In the genomic region with DNA sequence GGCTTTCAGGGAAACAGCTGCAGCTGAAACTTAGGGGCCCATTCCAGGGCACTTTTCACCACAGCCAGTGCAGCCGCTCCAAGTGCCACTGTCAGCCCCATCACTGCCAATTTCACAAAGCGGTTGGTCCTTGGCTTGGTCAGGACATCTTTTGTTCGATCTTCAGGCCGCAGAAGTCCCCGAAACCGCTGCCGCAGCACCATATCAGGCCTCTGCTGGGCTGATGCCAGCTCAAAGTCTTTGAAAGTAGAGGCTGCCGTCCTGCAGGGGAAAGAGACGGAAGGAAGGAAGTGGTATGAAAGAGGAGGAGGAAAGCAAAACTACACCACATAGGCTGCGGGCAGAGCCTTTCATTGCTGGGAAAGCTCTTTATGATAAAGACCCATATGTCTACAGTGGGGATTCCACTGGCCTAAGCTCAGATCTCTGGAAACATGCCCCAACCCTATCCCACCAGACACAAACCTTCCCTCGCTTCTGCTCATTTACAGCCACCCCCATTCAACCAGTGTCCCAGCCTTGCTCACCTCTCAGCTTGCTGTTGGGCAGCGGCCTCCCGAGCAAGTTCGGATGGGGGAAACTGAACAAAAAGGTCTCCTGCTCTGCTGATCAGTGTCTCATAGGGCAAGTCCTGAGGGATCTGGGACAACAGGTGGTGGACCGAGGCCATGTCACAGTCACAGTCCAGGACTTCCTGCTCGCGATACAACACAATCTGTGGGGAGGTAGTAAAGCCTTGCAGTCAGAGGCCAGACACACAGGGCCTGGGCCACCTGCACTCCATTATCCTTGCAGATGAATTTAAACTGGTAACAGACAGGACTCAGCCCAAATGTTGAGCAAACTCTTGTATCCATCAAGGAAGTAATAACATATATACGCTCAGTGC, we compare ENCODE assay signal across 8 cellular contexts. TPM values are rescaled to one million over a fixed set of nuclear protein-coding genes. Genes with fewer than 3 reads are reported as not detected.
DNase-seq lines count a peak whose midpoint lies in the region; ATAC-seq and TF ChIP-seq lines count a peak whose summit lies in the region.

No MANE protein-coding gene starts in this region.

- peaks cover 21% of the 10 kb centered on the region for H3K4me1 ChIP-seq in Karpas-422 (ENCODE audit: low read length)

- H3K27ac ChIP-seq in Karpas-422 (ENCODE audit: low read length) = peak overlapping the region; percentile 33; the same call in 1 of the 2 replicates

- H3K4me1 Mint-ChIP-seq in activated CD8-positive, alpha-beta T cell treated with anti-CD3 and anti-CD28 coated beads for 36 hours (ENCODE audit: low read depth) = peaks cover 65% of the 10 kb centered on the region
- H3K4me1 Mint-ChIP-seq in stimulated activated naive B cell treated with anti-CD40 and anti-IgM and Interleukin-4, amounts not matched to agents 10 μg/mL and 1 μg/mL and 100 μg/mL, for 72 hours = peaks cover 34 to 41% of the 10 kb centered on the region in 2 donors
- peaks cover 5% of the 10 kb centered on the region for H3K4me1 Mint-ChIP-seq in type B pancreatic cell (ENCODE audit: unreplicated experiment)

- no peaks in the 10 kb centered on the region for H3K27me3 ChIP-seq in Karpas-422 (ENCODE audit: low read length)

- intact Hi-C loops in activated CD8-positive, alpha-beta T cell treated with anti-CD3 and anti-CD28 coated beads for 36 hours (cut with micrococcal nuclease) = no loop called here
- intact Hi-C loops in left ventricle myocardium superior (cut with micrococcal nuclease) = no loop called here

- H3K9me2 ChIP-seq in Karpas-422 (replicated peaks; ENCODE audit: insufficient read depth, low read length) = no peaks in the 10 kb centered on the region

- no peaks in the 10 kb centered on the region for H3K9me3 Mint-ChIP-seq in activated CD8-positive, alpha-beta T cell treated with anti-CD3 and anti-CD28 coated beads for 36 hours
- H3K9me3 Mint-ChIP-seq in stimulated activated naive B cell treated with anti-CD40 and anti-IgM and Interleukin-4, amounts not matched to agents 10 μg/mL and 1 μg/mL and 100 μg/mL, for 72 hours = no peaks in the 10 kb centered on the region
- no peaks in the 10 kb centered on the region for H3K9me3 Mint-ChIP-seq in type B pancreatic cell

- H3K27ac Mint-ChIP-seq in activated CD8-positive, alpha-beta T cell treated with anti-CD3 and anti-CD28 coated beads for 36 hours = peak overlapping the region; percentile 89
- peak overlapping the region; percentile 85 for H3K27ac Mint-ChIP-seq in stimulated activated naive B cell treated with anti-CD40 and anti-IgM and Interleukin-4, amounts not matched to agents 10 μg/mL and 1 μg/mL and 100 μg/mL, for 72 hours
- H3K27ac Mint-ChIP-seq in type B pancreatic cell = no peak overlapping the region

- H3K79me2 ChIP-seq in Karpas-422 (ENCODE audit: low read length) = no peaks in the 10 kb centered on the region

- H3K36me3 ChIP-seq in Karpas-422 (ENCODE audit: insufficient read depth, low read length) = peaks cover 30% of the 10 kb centered on the region; the same call in 1 of the 2 replicates

- ATAC-seq in activated CD8-positive, alpha-beta T cell treated with anti-CD3 and anti-CD28 coated beads for 36 hours = peak; percentile 72
- peak; percentile 32 for ATAC-seq in left ventricle myocardium superior
- peak; percentile 60 to 71 for ATAC-seq in stimulated activated naive B cell treated with anti-CD40 and anti-IgM and Interleukin-4, amounts not matched to agents 10 μg/mL and 1 μg/mL and 100 μg/mL, for 72 hours (replicated peaks)

- H3K4me3 ChIP-seq in Karpas-422 (ENCODE audit: low read length) = no peak overlapping the region

- H4K20me1 ChIP-seq in Karpas-422 (ENCODE audit: insufficient read depth, low read depth, low read length) = no peaks in the 10 kb centered on the region

- TF ChIP-seq CTCF in activated CD8-positive, alpha-beta T cell treated with anti-CD3 and anti-CD28 coated beads for 36 hours (IDR thresholded peaks at IDR 0.05) = no peak
- TF ChIP-seq CTCF in GM10248 (IDR thresholded peaks at IDR 0.05; ENCODE audit: control extremely low read depth, extremely low read depth, low read depth, missing control alignments) (no peak), type B pancreatic cell (conservative IDR thresholded peaks at IDR 0.05) (no peak)

- no peak overlapping the region for H3K4me2 ChIP-seq in Karpas-422 (ENCODE audit: low read depth, low read length, poor library complexity, severe bottlenecking)

- no peaks in the 10 kb centered on the region for H3K9me3 ChIP-seq in Karpas-422 (ENCODE audit: low read length)

- peak overlapping the region; percentile 54 for H3K4me3 Mint-ChIP-seq in activated CD8-positive, alpha-beta T cell treated with anti-CD3 and anti-CD28 coated beads for 36 hours
- H3K4me3 Mint-ChIP-seq in stimulated activated naive B cell treated with anti-CD40 and anti-IgM and Interleukin-4, amounts not matched to agents 10 μg/mL and 1 μg/mL and 100 μg/mL, for 72 hours = peak overlapping the region; percentile 14 to 62
- no peak overlapping the region for H3K4me3 Mint-ChIP-seq in type B pancreatic cell

- no peak overlapping the region for H2AFZ ChIP-seq in Karpas-422 (ENCODE audit: low read length)

- POLR2A ChIA-PET in activated CD8-positive, alpha-beta T cell treated with anti-CD3 and anti-CD28 coated beads for 36 hours (lab: Charles Lee) = interaction anchor here (0.8 to 2.3 kb wide), 7 partner anchors 11 to 81 kb away, joined by 3 to 8 read pairs (median 4); a partner anchor contains a TSS
- POLR2A ChIA-PET in GM10248 (lab: Yijun Ruan, JAX) = no interaction called here

- H3K27me3 Mint-ChIP-seq in activated CD8-positive, alpha-beta T cell treated with anti-CD3 and anti-CD28 coated beads for 36 hours = no peaks in the 10 kb centered on the region
- H3K27me3 Mint-ChIP-seq in stimulated activated naive B cell treated with anti-CD40 and anti-IgM and Interleukin-4, amounts not matched to agents 10 μg/mL and 1 μg/mL and 100 μg/mL, for 72 hours = no peaks in the 10 kb centered on the region
- H3K27me3 Mint-ChIP-seq in type B pancreatic cell = no peaks in the 10 kb centered on the region

- no peak overlapping the region for H3K9ac ChIP-seq in Karpas-422 (ENCODE audit: low read length)

- DNase-seq in Karpas-422 (no peak), left ventricle myocardium superior (peak; percentile 52), GM19240 (ENCODE audit: insufficient read length, low spot score) (no peak), GM10248 (ENCODE audit: extremely low spot score) (no peak), iPS-NIHi7 (ENCODE audit: extremely low spot score) (no peak), type B pancreatic cell (ENCODE audit: extremely low spot score, unreplicated experiment) (no peak)
- peak; percentile 74 for DNase-seq in activated CD8-positive, alpha-beta T cell treated with anti-CD3 and anti-CD28 coated beads for 36 hours
- no peak for DNase-seq in stimulated activated naive B cell treated with anti-CD40 and anti-IgM and Interleukin-4, amounts not matched to agents 10 μg/mL and 1 μg/mL and 100 μg/mL, for 72 hours

- H3K36me3 Mint-ChIP-seq in activated CD8-positive, alpha-beta T cell treated with anti-CD3 and anti-CD28 coated beads for 36 hours (ENCODE audit: low read depth) = peaks cover 83% of the 10 kb centered on the region
- H3K36me3 Mint-ChIP-seq in stimulated activated naive B cell treated with anti-CD40 and anti-IgM and Interleukin-4, amounts not matched to agents 10 μg/mL and 1 μg/mL and 100 μg/mL, for 72 hours = peaks cover 47 to 79% of the 10 kb centered on the region in 2 donors
- peaks cover 26% of the 10 kb centered on the region for H3K36me3 Mint-ChIP-seq in type B pancreatic cell

- CTCF ChIA-PET in activated CD8-positive, alpha-beta T cell treated with anti-CD3 and anti-CD28 coated beads for 36 hours (lab: Charles Lee) = interaction anchor here (1.0 to 1.9 kb wide), 6 partner anchors 11 to 61 kb away, joined by 3 to 5 read pairs (median 3); no protein-coding TSS in a partner anchor
- CTCF ChIA-PET in GM10248 (lab: Yijun Ruan, JAX) = interaction anchor here (0.7 to 1.6 kb wide), 4 partner anchors 9 to 108 kb away, joined by 3 to 4 read pairs (median 3); no protein-coding TSS in a partner anchor

RNA-seq across cellular contexts. Expression of a gene that starts 23.5 kb away (rescaled TPM):
- 26.1 and 33.9 TPM in 2 replicates for total RNA-seq in Karpas-422 (2014; rRNA removed; shearing (Covaris generic); ENCODE audit: low replicate concordance)
- 10 to 100 TPM; 22.2 to 23.8 TPM for total RNA-seq in activated CD8-positive, alpha-beta T cell treated with anti-CD3 and anti-CD28 coated beads for 36 hours
- total RNA-seq in left ventricle myocardium superior = 23.3 TPM
- total RNA-seq in type B pancreatic cell (ENCODE audit: low replicate concordance) = 31.8 and 33.2 TPM in 2 replicates

RNA-seq across cellular contexts. Expression of a gene that starts 30.7 kb away (rescaled TPM):
- total RNA-seq in Karpas-422 (2014; rRNA removed; shearing (Covaris generic); ENCODE audit: low replicate concordance) = 96.6 and 142 TPM in 2 replicates
- total RNA-seq in activated CD8-positive, alpha-beta T cell treated with anti-CD3 and anti-CD28 coated beads for 36 hours = 100 to 1,000 TPM; 122 to 130 TPM
- total RNA-seq in left ventricle myocardium superior (44.8 TPM), type B pancreatic cell (ENCODE audit: low replicate concordance) (81.3 and 84.9 TPM in 2 replicates)

RNA-seq across cellular contexts. Expression of a gene that starts 58.3 kb away (rescaled TPM):
- total RNA-seq in Karpas-422 (2014; rRNA removed; shearing (Covaris generic); ENCODE audit: low replicate concordance) = 122 and 197 TPM in 2 replicates
- 10 to 100 TPM; 59.5 to 62.5 TPM for total RNA-seq in activated CD8-positive, alpha-beta T cell treated with anti-CD3 and anti-CD28 coated beads for 36 hours
- total RNA-seq in left ventricle myocardium superior (0.40 TPM), type B pancreatic cell (ENCODE audit: low replicate concordance) (8.3 and 17.0 TPM in 2 replicates)

Comparison
In these comparisons a context has a peak if more than half of its experiments do, and no peak if none do; other contexts are left out.
1. DNase-seq: peak in activated CD8-positive, alpha-beta T cell treated with anti-CD3 and anti-CD28 coated beads for 36 hours (single experiment) and left ventricle myocardium superior (single experiment); none in Karpas-422 (single experiment), stimulated activated naive B cell treated with anti-CD40 and anti-IgM and Interleukin-4, amounts not matched to agents 10 μg/mL and 1 μg/mL and 100 μg/mL, for 72 hours (single experiment), GM19240 (single experiment), GM10248 (single experiment), iPS-NIHi7 (single experiment) and type B pancreatic cell (single experiment).
2. Peak in every context shown above with its lines, with median percentiles within 50 percentile points of each other: ATAC-seq.